In the genomic region with DNA sequence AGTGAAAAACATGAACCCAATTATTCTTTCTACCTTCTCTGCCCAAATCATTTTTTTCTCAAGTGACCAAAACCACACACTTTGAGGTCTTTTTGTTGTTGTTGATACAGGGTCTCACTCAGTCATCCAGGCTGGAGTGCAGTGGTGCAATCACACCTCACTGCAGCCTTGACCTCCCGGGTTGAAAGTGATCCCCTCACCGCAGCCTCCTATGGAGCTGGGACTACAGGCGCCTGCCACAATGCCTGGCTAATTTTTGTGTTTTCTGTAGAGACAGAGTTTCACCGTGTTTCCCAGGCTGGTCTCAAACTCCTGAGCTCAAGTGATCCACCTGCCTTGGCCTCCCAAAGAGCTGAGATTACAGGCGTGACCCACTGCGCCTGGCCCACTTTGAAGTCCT, we compare ENCODE assay signal across 1 cellular context.
TF ChIP-seq lines count a peak whose summit lies in the region.
"Not testable (repeated sequence)": the region's sequence is repeated elsewhere in the genome, so short reads cannot be mapped to it uniquely, and the experiment has no call there.

No MANE protein-coding gene starts in this region.

TF ChIP-seq in HepG2, 621 proteins besides CTCF, POLR2A, EP300 and RAD21 (continued from another document and continues in another):
- TF ChIP-seq, protein P1, sequence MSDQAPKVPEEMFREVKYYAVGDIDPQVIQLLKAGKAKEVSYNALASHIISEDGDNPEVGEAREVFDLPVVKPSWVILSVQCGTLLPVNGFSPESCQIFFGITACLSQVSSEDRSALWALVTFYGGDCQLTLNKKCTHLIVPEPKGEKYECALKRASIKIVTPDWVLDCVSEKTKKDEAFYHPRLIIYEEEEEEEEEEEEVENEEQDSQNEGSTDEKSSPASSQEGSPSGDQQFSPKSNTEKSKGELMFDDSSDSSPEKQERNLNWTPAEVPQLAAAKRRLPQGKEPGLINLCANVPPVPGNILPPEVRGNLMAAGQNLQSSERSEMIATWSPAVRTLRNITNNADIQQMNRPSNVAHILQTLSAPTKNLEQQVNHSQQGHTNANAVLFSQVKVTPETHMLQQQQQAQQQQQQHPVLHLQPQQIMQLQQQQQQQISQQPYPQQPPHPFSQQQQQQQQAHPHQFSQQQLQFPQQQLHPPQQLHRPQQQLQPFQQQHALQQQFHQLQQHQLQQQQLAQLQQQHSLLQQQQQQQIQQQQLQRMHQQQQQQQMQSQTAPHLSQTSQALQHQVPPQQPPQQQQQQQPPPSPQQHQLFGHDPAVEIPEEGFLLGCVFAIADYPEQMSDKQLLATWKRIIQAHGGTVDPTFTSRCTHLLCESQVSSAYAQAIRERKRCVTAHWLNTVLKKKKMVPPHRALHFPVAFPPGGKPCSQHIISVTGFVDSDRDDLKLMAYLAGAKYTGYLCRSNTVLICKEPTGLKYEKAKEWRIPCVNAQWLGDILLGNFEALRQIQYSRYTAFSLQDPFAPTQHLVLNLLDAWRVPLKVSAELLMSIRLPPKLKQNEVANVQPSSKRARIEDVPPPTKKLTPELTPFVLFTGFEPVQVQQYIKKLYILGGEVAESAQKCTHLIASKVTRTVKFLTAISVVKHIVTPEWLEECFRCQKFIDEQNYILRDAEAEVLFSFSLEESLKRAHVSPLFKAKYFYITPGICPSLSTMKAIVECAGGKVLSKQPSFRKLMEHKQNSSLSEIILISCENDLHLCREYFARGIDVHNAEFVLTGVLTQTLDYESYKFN (CRISPR knock-in tag; conservative IDR thresholded peaks at IDR 0.05), result peak; percentile 62; the same call in 1 of the 2 replicates
- TF ChIP-seq TBX2 (CRISPR knock-in tag; IDR thresholded peaks at IDR 0.05; ENCODE audit: borderline replicate concordance) (peak; percentile 95), SOX13 (IDR thresholded peaks at IDR 0.05) (0 out of 2 replicates have a peak, but pooled peaks have one; percentile 22), SOX13 (CRISPR knock-in tag; conservative IDR thresholded peaks at IDR 0.05 in 1 of 2, IDR thresholded peaks at IDR 0.05 in 1 of 2) (peak in 1 of 2 experiments; percentile 81; a peak in 2 of 4 replicates), HOXA5 (CRISPR knock-in tag; IDR thresholded peaks at IDR 0.05) (peak; percentile 75), ZNF574 (CRISPR knock-in tag; IDR thresholded peaks at IDR 0.05) (peak; percentile 49; the same call in 1 of the 2 replicates), SKI (IDR thresholded peaks at IDR 0.05; ENCODE audit: partially characterized antibody) (peak; percentile 46), REPIN1 (CRISPR knock-in tag; IDR thresholded peaks at IDR 0.05; ENCODE audit: borderline replicate concordance, low read depth) (peak; percentile 71; the same call in 1 of the 2 replicates), HDAC2 (CRISPR knock-in tag; IDR thresholded peaks at IDR 0.05) (peak; percentile 77), ZNF264 (CRISPR knock-in tag; IDR thresholded peaks at IDR 0.05) (peak; percentile 64), SIX1 (CRISPR knock-in tag; IDR thresholded peaks at IDR 0.05; ENCODE audit: borderline replicate concordance) (peak; percentile 71; the same call in 1 of the 2 replicates), ZNF430 (CRISPR knock-in tag; IDR thresholded peaks at IDR 0.05) (peak; percentile 15; the same call in 1 of the 2 replicates), CREM (IDR thresholded peaks at IDR 0.05) (peak; percentile 32), ZNF629 (CRISPR knock-in tag; conservative IDR thresholded peaks at IDR 0.05) (peak; percentile 23; the same call in 1 of the 2 replicates), ZNF292 (CRISPR knock-in tag; IDR thresholded peaks at IDR 0.05; ENCODE audit: borderline replicate concordance, low read depth) (peak; percentile 94), SMYD3 (CRISPR knock-in tag; IDR thresholded peaks at IDR 0.05) (peak; percentile 86; the same call in 1 of the 2 replicates), GABPB1 (CRISPR knock-in tag; IDR thresholded peaks at IDR 0.05) (0 out of 2 replicates have a peak, but pooled peaks have one; percentile 24), THAP11 (CRISPR knock-in tag; IDR thresholded peaks at IDR 0.05) (peak; percentile 32; the same call in 1 of the 2 replicates), UBTF (CRISPR knock-in tag; IDR thresholded peaks at IDR 0.05) (peak; percentile 89), TEAD3 (CRISPR knock-in tag; optimal IDR thresholded peaks at IDR 0.05; ENCODE audit: borderline replicate concordance) (peak; percentile 26), ZBTB20 (CRISPR knock-in tag; IDR thresholded peaks at IDR 0.05; ENCODE audit: borderline replicate concordance, low read depth) (peak; percentile 64; the same call in 1 of the 2 replicates), ZFP91 (CRISPR knock-in tag; IDR thresholded peaks at IDR 0.05; ENCODE audit: borderline replicate concordance) (peak; percentile 35; the same call in 1 of the 2 replicates), DMAP1 (CRISPR knock-in tag; IDR thresholded peaks at IDR 0.05) (peak; percentile 49; the same call in 1 of the 2 replicates), CSRNP1 (CRISPR knock-in tag; IDR thresholded peaks at IDR 0.05) (0 out of 2 replicates have a peak, but pooled peaks have one; percentile 66), MYC (CRISPR knock-in tag; IDR thresholded peaks at IDR 0.05; ENCODE audit: borderline replicate concordance) (peak; percentile 58; the same call in 1 of the 2 replicates), PHF21A (CRISPR knock-in tag; IDR thresholded peaks at IDR 0.05) (peak; percentile 73), FOXJ3 (CRISPR knock-in tag; IDR thresholded peaks at IDR 0.05; ENCODE audit: borderline replicate concordance) (peak; percentile 82; the same call in 1 of the 2 replicates), ZNF687 (CRISPR knock-in tag; IDR thresholded peaks at IDR 0.05) (peak; percentile 61)
- TF ChIP-seq, protein P2, sequence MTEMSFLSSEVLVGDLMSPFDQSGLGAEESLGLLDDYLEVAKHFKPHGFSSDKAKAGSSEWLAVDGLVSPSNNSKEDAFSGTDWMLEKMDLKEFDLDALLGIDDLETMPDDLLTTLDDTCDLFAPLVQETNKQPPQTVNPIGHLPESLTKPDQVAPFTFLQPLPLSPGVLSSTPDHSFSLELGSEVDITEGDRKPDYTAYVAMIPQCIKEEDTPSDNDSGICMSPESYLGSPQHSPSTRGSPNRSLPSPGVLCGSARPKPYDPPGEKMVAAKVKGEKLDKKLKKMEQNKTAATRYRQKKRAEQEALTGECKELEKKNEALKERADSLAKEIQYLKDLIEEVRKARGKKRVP (CRISPR knock-in tag; IDR thresholded peaks at IDR 0.05), result peak in 1 of 2 experiments; percentile 58; a peak in 2 of 4 replicates
- not testable (repeated sequence) for TF ChIP-seq CREM (CRISPR knock-in tag; IDR thresholded peaks at IDR 0.05)
- TF ChIP-seq, protein P3, sequence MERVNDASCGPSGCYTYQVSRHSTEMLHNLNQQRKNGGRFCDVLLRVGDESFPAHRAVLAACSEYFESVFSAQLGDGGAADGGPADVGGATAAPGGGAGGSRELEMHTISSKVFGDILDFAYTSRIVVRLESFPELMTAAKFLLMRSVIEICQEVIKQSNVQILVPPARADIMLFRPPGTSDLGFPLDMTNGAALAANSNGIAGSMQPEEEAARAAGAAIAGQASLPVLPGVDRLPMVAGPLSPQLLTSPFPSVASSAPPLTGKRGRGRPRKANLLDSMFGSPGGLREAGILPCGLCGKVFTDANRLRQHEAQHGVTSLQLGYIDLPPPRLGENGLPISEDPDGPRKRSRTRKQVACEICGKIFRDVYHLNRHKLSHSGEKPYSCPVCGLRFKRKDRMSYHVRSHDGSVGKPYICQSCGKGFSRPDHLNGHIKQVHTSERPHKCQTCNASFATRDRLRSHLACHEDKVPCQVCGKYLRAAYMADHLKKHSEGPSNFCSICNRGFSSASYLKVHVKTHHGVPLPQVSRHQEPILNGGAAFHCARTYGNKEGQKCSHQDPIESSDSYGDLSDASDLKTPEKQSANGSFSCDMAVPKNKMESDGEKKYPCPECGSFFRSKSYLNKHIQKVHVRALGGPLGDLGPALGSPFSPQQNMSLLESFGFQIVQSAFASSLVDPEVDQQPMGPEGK (CRISPR knock-in tag; IDR thresholded peaks at IDR 0.05), result peak; percentile 48
- TF ChIP-seq, protein P4, sequence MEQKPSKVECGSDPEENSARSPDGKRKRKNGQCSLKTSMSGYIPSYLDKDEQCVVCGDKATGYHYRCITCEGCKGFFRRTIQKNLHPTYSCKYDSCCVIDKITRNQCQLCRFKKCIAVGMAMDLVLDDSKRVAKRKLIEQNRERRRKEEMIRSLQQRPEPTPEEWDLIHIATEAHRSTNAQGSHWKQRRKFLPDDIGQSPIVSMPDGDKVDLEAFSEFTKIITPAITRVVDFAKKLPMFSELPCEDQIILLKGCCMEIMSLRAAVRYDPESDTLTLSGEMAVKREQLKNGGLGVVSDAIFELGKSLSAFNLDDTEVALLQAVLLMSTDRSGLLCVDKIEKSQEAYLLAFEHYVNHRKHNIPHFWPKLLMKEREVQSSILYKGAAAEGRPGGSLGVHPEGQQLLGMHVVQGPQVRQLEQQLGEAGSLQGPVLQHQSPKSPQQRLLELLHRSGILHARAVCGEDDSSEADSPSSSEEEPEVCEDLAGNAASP (CRISPR knock-in tag; IDR thresholded peaks at IDR 0.05; ENCODE audit: borderline replicate concordance), result peak; percentile 85; the same call in 1 of the 2 replicates
